ENCODE assay signal across 8 cellular contexts in the genomic region with DNA sequence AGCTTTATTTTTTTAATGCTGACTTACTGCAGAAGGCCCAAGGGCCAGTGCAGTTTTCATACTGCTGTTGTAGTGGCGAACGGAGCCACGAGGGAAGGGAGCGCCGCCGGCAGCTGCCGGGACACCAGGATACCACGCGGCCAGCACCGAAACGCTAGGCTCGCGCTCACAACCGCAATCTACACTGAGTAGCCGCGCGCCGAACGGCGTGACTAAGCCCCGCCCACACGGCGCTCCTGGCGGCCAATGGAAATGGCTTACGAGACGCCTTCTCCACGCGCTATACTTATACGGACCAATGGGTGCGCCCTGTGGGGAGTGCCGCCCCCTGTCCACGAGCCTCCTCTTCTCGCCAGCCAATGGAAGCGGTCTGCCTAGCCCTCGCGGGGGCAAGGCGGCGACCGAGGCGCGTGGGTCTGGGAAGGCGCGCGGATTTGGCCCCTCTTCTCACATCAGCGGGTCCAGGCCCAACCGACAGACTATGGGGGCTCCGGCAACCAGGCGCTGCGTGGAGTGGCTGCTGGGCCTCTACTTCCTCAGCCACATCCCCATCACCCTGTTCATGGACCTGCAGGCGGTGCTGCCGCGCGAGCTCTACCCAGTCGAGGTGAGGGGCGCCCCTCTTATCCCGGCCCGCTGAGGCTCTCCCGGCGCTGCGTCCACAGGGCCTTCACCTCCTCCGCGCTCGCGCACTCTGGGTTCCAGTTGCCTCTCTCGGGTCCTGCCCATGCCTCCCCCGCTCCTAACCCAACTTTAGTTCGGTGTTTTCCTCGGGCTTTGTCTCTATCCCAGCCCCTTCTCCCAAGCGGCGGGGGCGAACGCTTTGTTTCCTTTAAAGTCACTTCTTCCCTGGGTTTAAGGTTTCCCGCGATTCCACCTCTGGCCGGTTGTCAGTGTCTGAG. TPM values are rescaled to one million over a fixed set of nuclear protein-coding genes. Genes with fewer than 3 reads are reported as not detected.
DNase-seq lines count a peak whose midpoint lies in the region; ATAC-seq and TF ChIP-seq lines count a peak whose summit lies in the region.

A gene (plus strand): TSS at position 442 of the 902 bp plus-strand sequence. CDS start 40 bp downstream, at position 482.

- H3K4me3 ChIP-seq in BJ (ENCODE audit: low read depth, low read length) = peak within 1 kb of the TSS; percentile 62
- H3K4me3 ChIP-seq in kidney epithelial cell (ENCODE audit: low read depth, low read length) = peak within 1 kb of the TSS; percentile 58

- DNase-seq in BJ (ENCODE audit: low read depth) (peak; percentile 82), GM19238 (ENCODE audit: insufficient read length, low spot score) (peak; percentile 91), NCI-H510A (lab: John Stamatoyannopoulos, UW) (peak; percentile 95), cerebellum (ENCODE audit: low spot score) (peak; percentile 97), kidney epithelial cell (ENCODE audit: low read depth) (peak; percentile 88)
- peak; percentile 92 for DNase-seq in activated CD4-positive, CD25-positive, alpha-beta regulatory T cell treated with anti-CD3 and anti-CD28 coated beads, Interleukin-2, amount 50 U/mL, for 72 hours
- DNase-seq in stimulated activated CD4-positive, alpha-beta T cell treated with anti-CD3 and anti-CD28 coated beads, Interleukin-15, amount 100 ng/mL, for 24 hours = peak; percentile 98

- H3K27me3 ChIP-seq in BJ (ENCODE audit: control insufficient read depth, insufficient read depth, low read length) = no peaks in the 10 kb centered on the region
- H3K27me3 ChIP-seq in kidney epithelial cell (ENCODE audit: control insufficient read depth, insufficient read depth, low read length) = no peaks in the 10 kb centered on the region

- peak; percentile 18; the same call in 1 of the 2 replicates for TF ChIP-seq CTCF in BJ (IDR thresholded peaks at IDR 0.05; ENCODE audit: insufficient read depth, low read depth, low read length)
- TF ChIP-seq CTCF in kidney epithelial cell (IDR thresholded peaks at IDR 0.05; ENCODE audit: insufficient read depth, low read length, poor library complexity, severe bottlenecking) = no peak

- peak; percentile 86 for ATAC-seq in HG03439 (IDR thresholded peaks at IDR 0.05; ENCODE audit: unreplicated experiment)

- H3K36me3 ChIP-seq in BJ (ENCODE audit: control insufficient read depth, insufficient read depth, low read length) = no peaks in the 10 kb centered on the region
- no peaks in the 10 kb centered on the region for H3K36me3 ChIP-seq in kidney epithelial cell (ENCODE audit: control insufficient read depth, insufficient read depth, low read length)

- CTCF ChIA-PET in BJ (lab: Yijun Ruan, JAX) = interaction anchor here (0.8 to 1.8 kb wide), 6 partner anchors 9 to 514 kb away, joined by 3 to 5 read pairs (median 4); a partner anchor contains a TSS

- POLR2A ChIA-PET in BJ (lab: Charles Lee) = no interaction called here

RNA-seq across cellular contexts. Expression of the gene that starts here (rescaled TPM):
- polyA plus RNA-seq in BJ (2011; rRNA removed) = 12.5 and 17.5 TPM in 2 replicates
- polyA minus RNA-seq in BJ (2011; rRNA and poly(A)+ RNA removed) = 7.3 and 7.8 TPM in 2 replicates
- 26.9 TPM for total RNA-seq in cerebellum
- 25.1 and 25.6 TPM in 2 replicates for total RNA-seq in kidney epithelial cell

Comparison
In these comparisons a context has a peak if more than half of its experiments do, and no peak if none do; other contexts are left out.
1. Peak in every context shown above with its lines: DNase-seq, ATAC-seq and H3K4me3 ChIP-seq.